In genomic region chr18:13577091-13577697, GRCh38 we compare ENCODE assay signal across 7 cellular contexts.
DNase-seq lines count a peak whose midpoint lies in the region; ATAC-seq, FAIRE-seq and TF ChIP-seq lines count a peak whose summit lies in the region.

No MANE protein-coding gene starts in this region.

- TF ChIP-seq POLR2A in spleen (IDR thresholded peaks at IDR 0.05): no peak

- H3K9me3 ChIP-seq in spleen: no peaks in the 10 kb centered on the region
- no peaks in the 10 kb centered on the region for H3K9me3 ChIP-seq in tibial artery

- H3K36me3 ChIP-seq in bronchial epithelial cell (ENCODE audit: control insufficient read depth, insufficient read depth, low read length): no peaks in the 10 kb centered on the region
- no peaks in the 10 kb centered on the region for H3K36me3 ChIP-seq in spleen
- no peaks in the 10 kb centered on the region for H3K36me3 ChIP-seq in tibial artery

- ATAC-seq in GM18858 (IDR thresholded peaks at IDR 0.05; ENCODE audit: unreplicated experiment) (peak; percentile 84), HG02759 (IDR thresholded peaks at IDR 0.05; ENCODE audit: unreplicated experiment) (peak; percentile 88)

- DNase-seq in NOMO-1 treated with dmso at 0.1 percent for 144 hours (lab: John Stamatoyannopoulos, UW; ENCODE audit: unreplicated experiment) (peak; percentile 91), bronchial epithelial cell (ENCODE audit: low read depth) (peak; percentile 16), spleen (no peak), tibial artery (no peak), HCEC 1CT (no peak)

- H3K27ac ChIP-seq in spleen: peak overlapping the region; percentile 19 to 81 (median 46)
- H3K27ac ChIP-seq in tibial artery: no peak overlapping the region

- H3K4me3 ChIP-seq in bronchial epithelial cell (ENCODE audit: low read depth, low read length): no peak overlapping the region
- H3K4me3 ChIP-seq in spleen: peak overlapping the region in 1 of 8 donors; percentile 37
- H3K4me3 ChIP-seq in tibial artery: no peak overlapping the region

- 32 to 47% (median 37%) methylated on average over 10 of the region's 10 CpGs for WGBS in spleen, 5 donors

- H3K27me3 ChIP-seq in bronchial epithelial cell (ENCODE audit: control insufficient read depth, insufficient read depth, low read length) (no peaks in the 10 kb centered on the region), spleen (replicated peaks in 1 of 7) (no peaks in the 10 kb centered on the region), tibial artery (no peaks in the 10 kb centered on the region)

- H3K4me1 ChIP-seq in spleen: peaks cover 14 to 46% (median 38%) of the 10 kb centered on the region in 6 donors
- no peaks in the 10 kb centered on the region for H3K4me1 ChIP-seq in tibial artery

- intact Hi-C loops in spleen (cut with DNase I; ENCODE audit: low total_unique reads): no loop called here
- intact Hi-C loops in tibial artery (cut with DNase I; ENCODE audit: low total_unique reads): loop anchor here (10.0 kb wide), 1 partner anchor 48 kb away; no protein-coding TSS in a partner anchor

- TF ChIP-seq CTCF in bronchial epithelial cell (IDR thresholded peaks at IDR 0.05; ENCODE audit: insufficient read depth, low read length, severe bottlenecking) (no peak), spleen (IDR thresholded peaks at IDR 0.05 in 8 of 11, conservative IDR thresholded peaks at IDR 0.05 in 3 of 11) (no peak), tibial artery (IDR thresholded peaks at IDR 0.05) (no peak)

- FAIRE-seq in bronchial epithelial cell (lab: Jason Lieb, UNC): no peak

Comparison
In these comparisons a context has a peak if more than half of its experiments do, and no peak if none do; other contexts are left out.
1. DNase-seq: peak in NOMO-1 treated with dmso at 0.1 percent for 144 hours (single experiment) and bronchial epithelial cell (single experiment); none in spleen (single experiment), tibial artery (0 of 2) and HCEC 1CT (single experiment).
2. H3K27ac ChIP-seq: peak in spleen (8 of 8); none in tibial artery (0 of 2).